ENCODE assay signal across 9 cellular contexts in the genomic region with DNA sequence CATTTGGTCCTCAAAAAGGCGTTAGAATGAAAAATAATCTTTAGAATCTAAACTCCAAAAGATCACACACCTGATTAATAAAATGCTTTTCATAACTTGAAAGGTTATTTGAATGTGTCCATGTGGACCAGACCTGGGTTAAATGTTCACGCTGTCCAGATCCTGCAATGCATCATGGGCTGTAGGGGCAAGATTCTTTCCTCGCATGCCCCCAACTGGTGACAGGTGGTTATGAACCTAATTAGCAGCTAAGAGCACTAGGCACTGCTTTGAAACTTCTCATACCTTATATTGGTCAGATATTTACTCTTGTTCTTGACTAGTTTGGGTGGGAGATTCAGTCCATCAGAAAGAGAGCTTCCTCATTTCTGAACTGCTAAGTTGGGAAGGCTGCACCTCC. TPM values are rescaled to one million over a fixed set of nuclear protein-coding genes. Genes with fewer than 3 reads are reported as not detected.
DNase-seq lines count a peak whose midpoint lies in the region; ATAC-seq and TF ChIP-seq lines count a peak whose summit lies in the region.
"Had no signal": no experiment of that assay in that cellular context is flagged by ENCODE, and none has a peak within 500 bp of the region (broad histone marks: within the 10 kb centered on the region; RNA-seq: fewer than 3 reads in every experiment).

No MANE protein-coding gene starts in this region.

- no peak overlapping the region for H3K4me2 ChIP-seq in GM23248 (ENCODE audit: unreplicated experiment)

- no peaks in the 10 kb centered on the region for H3K9me2 ChIP-seq in GM23248 (ENCODE audit: insufficient read depth)

- peak in 7 of 12 donors; percentile 9 to 31 (median 20) for TF ChIP-seq CTCF in heart left ventricle (IDR thresholded peaks at IDR 0.05)
- TF ChIP-seq CTCF in testis (IDR thresholded peaks at IDR 0.05): peak in 2 of 3 experiments; percentile 16 to 20

- H3K4me1 ChIP-seq in heart left ventricle (peaks cover 0 to 18% (median 4%) of the 10 kb centered on the region in 12 donors), GM23248 (ENCODE audit: insufficient read depth) (no peaks in the 10 kb centered on the region), testis (no peaks in the 10 kb centered on the region)

- H3K36me3 ChIP-seq in heart left ventricle: no peaks in the 10 kb centered on the region
- H3K36me3 ChIP-seq in GM23248 (ENCODE audit: low read depth): no peaks in the 10 kb centered on the region
- H3K36me3 ChIP-seq in testis (ENCODE audit: low read depth, missing control alignments): no peaks in the 10 kb centered on the region

- intact Hi-C loops in heart left ventricle (cut with DNase I): loop anchor here in 5 of 10 donors (5.0 to 10.0 kb wide), 4 partner anchors 51 to 103 kb away; no protein-coding TSS in a partner anchor
- intact Hi-C loops in cardiac septum (cut with DNase I): no loop called here
- intact Hi-C loops in testis (cut with DNase I; ENCODE audit: low total_unique reads): no loop called here

- no peak for ATAC-seq in heart left ventricle

- DNase-seq in heart left ventricle: no peak
- DNase-seq in cardiac septum (ENCODE audit: low spot score): no peak
- DNase-seq in GM23248: peak; percentile 10
- peak; percentile 15 for DNase-seq in M059J (ENCODE audit: low read depth)
- DNase-seq in cerebellar cortex (ENCODE audit: low spot score): peak; percentile 22
- DNase-seq in testis: peak; percentile 56
- no peak for DNase-seq in KG1 (lab: John Stamatoyannopoulos, UW)
- DNase-seq in anterior cingulate cortex (lab: John Stamatoyannopoulos, UW): no peak
- DNase-seq: activated naive CD8-positive, alpha-beta T cell treated with anti-CD3 and anti-CD28 coated beads, Interleukin-2, amount 10 ng/mL, durations not matched to agents 7 days and 5 days had no signal

- H3F3A ChIP-seq in GM23248 (ENCODE audit: insufficient read depth): no peaks in the 10 kb centered on the region

- TF ChIP-seq POLR2A in heart left ventricle (IDR thresholded peaks at IDR 0.05): no peak
- TF ChIP-seq POLR2A in testis (IDR thresholded peaks at IDR 0.05): no peak

- H3K9me3 ChIP-seq in heart left ventricle (no peaks in the 10 kb centered on the region), GM23248 (ENCODE audit: low read depth) (no peaks in the 10 kb centered on the region), testis (no peaks in the 10 kb centered on the region)

- no peak overlapping the region for H3K27ac ChIP-seq in heart left ventricle
- no peak overlapping the region for H3K27ac ChIP-seq in GM23248
- no peak overlapping the region for H3K27ac ChIP-seq in testis

- no peak overlapping the region for H2AFZ ChIP-seq in GM23248

- no peaks in the 10 kb centered on the region for H3K79me2 ChIP-seq in GM23248 (ENCODE audit: insufficient read depth)

- H3K4me3 ChIP-seq in heart left ventricle: no peak overlapping the region
- no peak overlapping the region for H3K4me3 ChIP-seq in GM23248
- H3K4me3 ChIP-seq in testis: no peak overlapping the region

- H4K20me1 ChIP-seq in GM23248 (ENCODE audit: insufficient read depth): no peaks in the 10 kb centered on the region

- H3K27me3 ChIP-seq in heart left ventricle: peaks cover 0 to 5% (median 0%) of the 10 kb centered on the region in 9 donors
- H3K27me3 ChIP-seq in GM23248 (replicated peaks; ENCODE audit: insufficient read depth): no peaks in the 10 kb centered on the region
- H3K27me3 ChIP-seq in testis: no peaks in the 10 kb centered on the region

- in situ Hi-C loops in GM23248 (cut with MboI): no loop called here

- 55 to 65% (median 64%) methylated on average over 3 of the region's 3 CpGs for WGBS in heart left ventricle, 4 donors
- whole genome bisulfite sequencing in GM23248 (ENCODE audit: low coverage in 1 of 2, low lambda C conversion rate in 2 of 2, missing lambda C conversion rate in 2 of 2), 2 experiments: 17 to 18% methylated on average over 3 of the region's 3 CpGs
- WGBS in testis, 2 donors: 57 to 61% methylated on average over 3 of the region's 3 CpGs

- no peak overlapping the region for H3K9ac ChIP-seq in GM23248

RNA-seq across cellular contexts. Expression of gene PIP5K1B, which starts 19.3 kb away (rescaled TPM):
- total RNA-seq in heart left ventricle (10 to 100 TPM; 28.0 to 68.0 (median 47.5) TPM), cardiac septum (27.1 TPM), testis (10 to 100 TPM; 53.6 to 66.9 TPM)
- polyA plus RNA-seq in heart left ventricle (10 to 100 TPM in 1 of 2 donors, 1 to 10 TPM in 1; 8.6 to 48.8 TPM), GM23248 (2016; fragmentation: Nextera tagmentation; extraction: Ambion mirVana) (not detected in 2 replicates), testis (ENCODE audit: insufficient read depth, low read depth, low replicate concordance) (70.5 TPM)
- total RNA-seq in GM23248 (2014; rRNA removed; shearing (Covaris generic)): not detected in 2 replicates
- not detected in 2 replicates for total RNA-seq in M059J (2014; rRNA removed; shearing (Covaris generic))

Comparison
In these comparisons a context has a peak if more than half of its experiments do, and no peak if none do; other contexts are left out.
1. DNase-seq: peak in GM23248 (single experiment), M059J (single experiment), cerebellar cortex (single experiment) and testis (single experiment); none in heart left ventricle (0 of 5), cardiac septum (single experiment), KG1 (single experiment) and anterior cingulate cortex (0 of 58).
2. RNA of gene PIP5K1B, which starts 19.3 kb away (total RNA-seq): 53.6 to 66.9 TPM in testis, 28.0 to 68.0 TPM in heart left ventricle and 27.1 TPM in cardiac septum (single experiment); not detected in GM23248 and not detected in M059J; every median in the first group is over 10 times any median in the second.